In the genomic region with DNA sequence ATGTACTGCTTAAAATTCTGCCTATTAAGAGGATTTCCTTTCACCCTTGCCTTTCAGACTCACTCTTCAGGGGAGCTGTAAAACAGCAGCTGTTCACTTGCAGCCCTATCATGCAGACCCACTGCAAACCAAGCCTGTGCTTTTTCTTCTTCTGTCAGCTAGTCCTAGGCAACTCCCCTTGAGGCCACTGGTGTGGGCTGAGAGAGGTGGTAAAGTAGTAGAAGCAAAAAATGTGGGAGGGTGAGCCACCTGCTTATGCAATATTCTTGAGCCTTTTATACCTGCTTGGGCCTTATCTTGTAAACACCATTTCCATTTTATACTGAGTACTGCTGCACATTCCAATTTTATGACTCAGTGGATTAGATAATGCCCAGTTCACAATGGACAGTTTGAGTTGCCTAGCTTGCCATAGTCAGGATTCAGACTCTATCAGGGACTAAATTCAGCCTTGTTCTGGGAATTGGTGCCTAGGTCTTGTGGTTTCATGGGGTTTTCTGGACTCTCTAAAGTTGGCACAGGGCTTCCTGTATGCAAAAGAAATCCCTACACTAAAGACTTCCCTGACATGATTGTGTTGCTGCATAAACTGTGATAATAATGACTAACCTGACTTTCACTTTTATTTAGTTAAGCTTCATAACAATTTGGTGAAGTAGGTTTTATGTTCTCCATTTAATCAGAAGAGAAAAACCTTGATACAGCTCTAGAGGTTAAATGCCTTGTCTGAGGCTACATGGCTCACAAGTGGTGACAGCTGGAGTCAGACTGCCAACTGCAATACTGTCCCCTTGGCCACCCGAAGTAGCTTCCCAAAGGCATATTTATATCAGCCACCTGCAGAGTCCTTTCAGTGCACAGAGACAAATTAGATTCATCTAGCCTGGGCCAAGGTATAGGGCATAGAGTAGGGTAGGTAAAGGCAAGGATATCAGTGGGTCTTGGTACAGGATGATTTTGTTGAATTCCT, we compare ENCODE assay signal across 1 cellular context.
TF ChIP-seq lines count a peak whose summit lies in the region.

No MANE protein-coding gene starts in this region.

TF ChIP-seq in HCT116, 20 proteins besides CTCF, POLR2A, EP300 and RAD21:
- peak; percentile 59 for TF ChIP-seq FOSL1 (IDR thresholded peaks at IDR 0.05; ENCODE audit: low read depth)
- TF ChIP-seq SRF (IDR thresholded peaks at IDR 0.05; ENCODE audit: low read depth) = no peak
- 0 out of 2 replicates have a peak, but pooled peaks have one; percentile 33 for TF ChIP-seq CBX3 (IDR thresholded peaks at IDR 0.05; ENCODE audit: low read depth)
- no peak for TF ChIP-seq POLR2AphosphoS5 (IDR thresholded peaks at IDR 0.05; ENCODE audit: low read depth, low read length)
- TF ChIP-seq, protein P1, sequence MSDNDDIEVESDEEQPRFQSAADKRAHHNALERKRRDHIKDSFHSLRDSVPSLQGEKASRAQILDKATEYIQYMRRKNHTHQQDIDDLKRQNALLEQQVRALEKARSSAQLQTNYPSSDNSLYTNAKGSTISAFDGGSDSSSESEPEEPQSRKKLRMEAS (IDR thresholded peaks at IDR 0.05) = no peak
- peak; percentile 48 for TF ChIP-seq JUND (IDR thresholded peaks at IDR 0.05)
